In genomic region chr3:169760479-169760878, GRCh38 we compare ENCODE assay signal across 14 cellular contexts. TPM values are rescaled to one million over a fixed set of nuclear protein-coding genes. Genes with fewer than 3 reads are reported as not detected.
DNase-seq lines count a peak whose midpoint lies in the region; ATAC-seq and TF ChIP-seq lines count a peak whose summit lies in the region.
"Had no signal": no experiment of that assay in that cellular context is flagged by ENCODE, and none has a peak within 500 bp of the region (broad histone marks: within the 10 kb centered on the region; RNA-seq: fewer than 3 reads in every experiment).

No MANE protein-coding gene starts in this region.

- no peak overlapping the region for H3K4me3 ChIP-seq in fibroblast of mammary gland (ENCODE audit: control insufficient read depth, low read depth, low read length)
- H3K4me3 ChIP-seq: suprapubic skin had no signal

- TF ChIP-seq CTCF in HFFc6 (IDR thresholded peaks at IDR 0.05) (no peak), fibroblast of mammary gland (conservative IDR thresholded peaks at IDR 0.05; ENCODE audit: control insufficient read depth, insufficient read depth, low read depth, low read length) (no peak)

- peaks cover 17% of the 10 kb centered on the region for H3K36me3 Mint-ChIP-seq in HFFc6 (ENCODE audit: low read depth)

- H3K9me3 Mint-ChIP-seq in HFFc6, result peaks cover 14% of the 10 kb centered on the region

- H3K4me3 Mint-ChIP-seq in HFFc6, result no peak overlapping the region
- H3K4me3 Mint-ChIP-seq: B cell, brain, WTC11 had no signal

- H3K4me1 Mint-ChIP-seq in HFFc6 (ENCODE audit: low read depth), result peaks cover 46% of the 10 kb centered on the region

- ATAC-seq in HG03469 (IDR thresholded peaks at IDR 0.05; ENCODE audit: unreplicated experiment) (no peak), GM21447 (IDR thresholded peaks at IDR 0.05; ENCODE audit: unreplicated experiment) (no peak)
- ATAC-seq: WTC11 had no signal

- in situ Hi-C loops in SK-MEL-5 (cut with HindIII; ENCODE audit: low pct_unique_long_range_greater_than_20kb, low sequenced_read_pairs) (no loop called here), KBM-7 (cut with MboI; ENCODE audit: low pct_unique_long_range_greater_than_20kb, low sequenced_read_pairs) (no loop called here)

- intact Hi-C loops in cardiac septum (cut with DNase I), result loop anchor here (10.0 kb wide), 1 partner anchor 594 kb away; the partner anchor contains the start of gene SKIL

- peak; percentile 16 for DNase-seq in AG08396 (ENCODE audit: low spot score)
- DNase-seq in HFFc6, result peak; percentile 57
- peak; percentile 65 for DNase-seq in SK-MEL-5 (ENCODE audit: low read depth, low spot score)
- DNase-seq in fibroblast of mammary gland (ENCODE audit: low read depth), result peak; percentile 83
- no peak for DNase-seq in cardiac septum (ENCODE audit: low spot score)
- DNase-seq in KBM-7, result no peak
- DNase-seq: effector memory CD4-positive, alpha-beta T cell; posterior cingulate gyrus had no signal

- no peaks in the 10 kb centered on the region; the same call in 1 of the 2 replicates for H3K27me3 Mint-ChIP-seq in HFFc6 (ENCODE audit: insufficient read depth)
- H3K27me3 Mint-ChIP-seq: B cell had no signal

- peak overlapping the region; percentile 55 for H3K27ac Mint-ChIP-seq in HFFc6
- H3K27ac Mint-ChIP-seq: B cell, brain, WTC11 had no signal

RNA-seq across cellular contexts. Expression of gene TERC, which starts 4.4 kb away (rescaled TPM):
- 10 to 100 TPM in 5 of 6 experiments, 1 to 10 TPM in 1; 9.7 to 24.5 (median 13.3) TPM for total RNA-seq in HFFc6 (2021; fragmentation: NEBNext Ultra II Directional; extraction: Animal tissue kit (Norgen Biotek cat#: 25700))
- total RNA-seq in SK-MEL-5 (2014; rRNA removed; shearing (Covaris generic)), result 2.5 and 10.4 TPM in 2 replicates
- not detected in 2 replicates for polyA plus RNA-seq in SK-MEL-5 (2015; cell fraction: cytosol; rRNA removed)
- not detected in 2 replicates for polyA plus RNA-seq in SK-MEL-5 (2015; cell fraction: nucleus; rRNA removed)
- 0.86 TPM for total RNA-seq in cardiac septum

RNA-seq across cellular contexts. Expression of gene ACTRT3, which starts 8.9 kb away (rescaled TPM):
- 1 to 10 TPM; 1.2 to 3.5 (median 1.7) TPM for total RNA-seq in HFFc6 (2021; fragmentation: NEBNext Ultra II Directional; extraction: Animal tissue kit (Norgen Biotek cat#: 25700))
- total RNA-seq in SK-MEL-5 (2014; rRNA removed; shearing (Covaris generic)), result 0.24 TPM in 1 of 2 replicates, not detected in the other
- 0.04 TPM in 1 of 2 replicates, not detected in the other for polyA plus RNA-seq in SK-MEL-5 (2015; cell fraction: cytosol; rRNA removed)
- 0.38 TPM in 1 of 2 replicates, not detected in the other for polyA plus RNA-seq in SK-MEL-5 (2015; cell fraction: nucleus; rRNA removed)
- total RNA-seq in cardiac septum, result 0.57 TPM

RNA-seq across cellular contexts. Expression of gene MYNN, which starts 12.7 kb away (rescaled TPM):
- 10 to 100 TPM; 10.9 to 13.8 (median 11.7) TPM for total RNA-seq in HFFc6 (2021; fragmentation: NEBNext Ultra II Directional; extraction: Animal tissue kit (Norgen Biotek cat#: 25700))
- total RNA-seq in SK-MEL-5 (2014; rRNA removed; shearing (Covaris generic)), result 15.2 and 15.9 TPM in 2 replicates
- 6.2 and 7.7 TPM in 2 replicates for polyA plus RNA-seq in SK-MEL-5 (2015; cell fraction: cytosol; rRNA removed)
- 30.2 and 40.6 TPM in 2 replicates for polyA plus RNA-seq in SK-MEL-5 (2015; cell fraction: nucleus; rRNA removed)
- 11.6 TPM for total RNA-seq in cardiac septum

RNA-seq across cellular contexts. Expression of gene LRRIQ4, which starts 52.2 kb away (rescaled TPM):
- not detected for total RNA-seq in HFFc6 (2021; fragmentation: NEBNext Ultra II Directional; extraction: Animal tissue kit (Norgen Biotek cat#: 25700))
- total RNA-seq in SK-MEL-5 (2014; rRNA removed; shearing (Covaris generic)), result not detected in 2 replicates
- not detected in 2 replicates for polyA plus RNA-seq in SK-MEL-5 (2015; cell fraction: cytosol; rRNA removed)
- polyA plus RNA-seq in SK-MEL-5 (2015; cell fraction: nucleus; rRNA removed), result not detected in 2 replicates
- total RNA-seq in cardiac septum, result not detected
- total RNA-seq: suprapubic skin had no signal

RNA-seq across cellular contexts. Expression of gene LRRC34, which starts 52.2 kb away (rescaled TPM):
- total RNA-seq in HFFc6 (2021; fragmentation: NEBNext Ultra II Directional; extraction: Animal tissue kit (Norgen Biotek cat#: 25700)), result 1 to 10 TPM in 3 of 6 experiments, under 1 TPM in 3; 0.59 to 1.5 (median 0.94) TPM
- total RNA-seq in SK-MEL-5 (2014; rRNA removed; shearing (Covaris generic)), result 4.9 and 6.5 TPM in 2 replicates
- 2.3 and 4.0 TPM in 2 replicates for polyA plus RNA-seq in SK-MEL-5 (2015; cell fraction: cytosol; rRNA removed)
- 8.4 and 21.9 TPM in 2 replicates for polyA plus RNA-seq in SK-MEL-5 (2015; cell fraction: nucleus; rRNA removed)
- total RNA-seq in cardiac septum, result 2.3 TPM

Comparison
In these comparisons a context has a peak if more than half of its experiments do, and no peak if none do; other contexts are left out.
1. DNase-seq: peak in AG08396 (single experiment), HFFc6 (single experiment), SK-MEL-5 (single experiment) and fibroblast of mammary gland (single experiment); none in cardiac septum (single experiment) and KBM-7 (single experiment).